11 cellular contexts compared by ENCODE assay signal in genomic region chr1:28601696-28602095, GRCh38. TPM values are rescaled to one million over a fixed set of nuclear protein-coding genes. Genes with fewer than 3 reads are reported as not detected.
A peak's percentile ranks its signal among the peaks of the same experiment; 100 is the strongest.
DNase-seq lines count a peak whose midpoint lies in the region; ATAC-seq and TF ChIP-seq lines count a peak whose summit lies in the region.
"Had no signal": no experiment of that assay in that cellular context is flagged by ENCODE, and none has a peak within 500 bp of the region (broad histone marks: within the 10 kb centered on the region; RNA-seq: fewer than 3 reads in every experiment).

No MANE protein-coding gene starts in this region.

- TF ChIP-seq CTCF in epithelial cell of proximal tubule (conservative IDR thresholded peaks at IDR 0.05; ENCODE audit: low read depth, low read length), result no peak

- no peaks in the 10 kb centered on the region for H3K27me3 Mint-ChIP-seq in activated CD8-positive, alpha-beta memory T cell treated with anti-CD3 and anti-CD28 coated beads, Interleukin-2, amount 10 ng/mL, durations not matched to agents 7 days and 5 days
- H3K27me3 Mint-ChIP-seq in stimulated activated naive B cell treated with anti-CD40 and anti-IgM and Interleukin-4, amounts not matched to agents 10 μg/mL and 1 μg/mL and 100 μg/mL, for 72 hours, result no peaks in the 10 kb centered on the region
- H3K27me3 Mint-ChIP-seq: CD4-positive, CD25-positive, alpha-beta regulatory T cell had no signal

- DNase-seq in activated CD8-positive, alpha-beta memory T cell treated with anti-CD3 and anti-CD28 coated beads, Interleukin-2, amount 10 ng/mL, durations not matched to agents 7 days and 5 days, result peak; percentile 58
- DNase-seq in activated CD8-positive, alpha-beta memory T cell treated with anti-CD3 and anti-CD28 coated beads, Interleukin-2, amount 50 U/mL, for 48 hours, result no peak
- DNase-seq in RPMI7951 (ENCODE audit: low read depth) (peak; percentile 97), epithelial cell of proximal tubule (ENCODE audit: low read depth) (peak; percentile 52), NCI-H2029 (lab: John Stamatoyannopoulos, UW) (no peak)
- no peak for DNase-seq in stimulated activated naive B cell treated with anti-CD40 and anti-IgM and Interleukin-4, amounts not matched to agents 10 μg/mL and 1 μg/mL and 100 μg/mL, for 72 hours
- DNase-seq: CD4-positive, CD25-positive, alpha-beta regulatory T cell; NCI-H1930 had no signal

- no peak overlapping the region for H3K4me3 ChIP-seq in epithelial cell of proximal tubule (ENCODE audit: low read depth, low read length)
- H3K4me3 ChIP-seq: HAP-1 had no signal

- H3K27ac Mint-ChIP-seq in activated CD8-positive, alpha-beta memory T cell treated with anti-CD3 and anti-CD28 coated beads, Interleukin-2, amount 10 ng/mL, durations not matched to agents 7 days and 5 days, result peak overlapping the region; percentile 67
- peak overlapping the region; percentile 77 for H3K27ac Mint-ChIP-seq in stimulated activated naive B cell treated with anti-CD40 and anti-IgM and Interleukin-4, amounts not matched to agents 10 μg/mL and 1 μg/mL and 100 μg/mL, for 72 hours

- H3K4me3 Mint-ChIP-seq in activated CD8-positive, alpha-beta memory T cell treated with anti-CD3 and anti-CD28 coated beads, Interleukin-2, amount 10 ng/mL, durations not matched to agents 7 days and 5 days, result no peak overlapping the region
- H3K4me3 Mint-ChIP-seq in stimulated activated naive B cell treated with anti-CD40 and anti-IgM and Interleukin-4, amounts not matched to agents 10 μg/mL and 1 μg/mL and 100 μg/mL, for 72 hours, result no peak overlapping the region
- H3K4me3 Mint-ChIP-seq: CD4-positive, CD25-positive, alpha-beta regulatory T cell had no signal

- ATAC-seq in activated CD8-positive, alpha-beta memory T cell treated with anti-CD3 and anti-CD28 coated beads, Interleukin-2, amount 10 ng/mL, durations not matched to agents 7 days and 5 days, result peak; percentile 47
- ATAC-seq in stimulated activated naive B cell treated with anti-CD40 and anti-IgM and Interleukin-4, amounts not matched to agents 10 μg/mL and 1 μg/mL and 100 μg/mL, for 72 hours (replicated peaks), result peak; percentile 69 to 72
- ATAC-seq in GM21367 (IDR thresholded peaks at IDR 0.05; ENCODE audit: unreplicated experiment) (no peak), GM18909 (IDR thresholded peaks at IDR 0.05; ENCODE audit: poor library complexity, unreplicated experiment) (no peak)

- H3K9me3 Mint-ChIP-seq in activated CD8-positive, alpha-beta memory T cell treated with anti-CD3 and anti-CD28 coated beads, Interleukin-2, amount 10 ng/mL, durations not matched to agents 7 days and 5 days (ENCODE audit: low read depth), result no peaks in the 10 kb centered on the region
- no peaks in the 10 kb centered on the region for H3K9me3 Mint-ChIP-seq in stimulated activated naive B cell treated with anti-CD40 and anti-IgM and Interleukin-4, amounts not matched to agents 10 μg/mL and 1 μg/mL and 100 μg/mL, for 72 hours
- H3K9me3 Mint-ChIP-seq: CD4-positive, CD25-positive, alpha-beta regulatory T cell had no signal

- H3K4me1 Mint-ChIP-seq in activated CD8-positive, alpha-beta memory T cell treated with anti-CD3 and anti-CD28 coated beads, Interleukin-2, amount 10 ng/mL, durations not matched to agents 7 days and 5 days, result peaks cover 14% of the 10 kb centered on the region
- H3K4me1 Mint-ChIP-seq in stimulated activated naive B cell treated with anti-CD40 and anti-IgM and Interleukin-4, amounts not matched to agents 10 μg/mL and 1 μg/mL and 100 μg/mL, for 72 hours, result peaks cover 6 to 10% of the 10 kb centered on the region in 2 donors
- H3K4me1 Mint-ChIP-seq: CD4-positive, CD25-positive, alpha-beta regulatory T cell had no signal

- peaks cover 12% of the 10 kb centered on the region for H3K36me3 Mint-ChIP-seq in activated CD8-positive, alpha-beta memory T cell treated with anti-CD3 and anti-CD28 coated beads, Interleukin-2, amount 10 ng/mL, durations not matched to agents 7 days and 5 days
- H3K36me3 Mint-ChIP-seq in stimulated activated naive B cell treated with anti-CD40 and anti-IgM and Interleukin-4, amounts not matched to agents 10 μg/mL and 1 μg/mL and 100 μg/mL, for 72 hours, result peaks cover 5 to 28% of the 10 kb centered on the region in 2 donors

- CTCF ChIA-PET in activated CD8-positive, alpha-beta memory T cell treated with anti-CD3 and anti-CD28 coated beads, Interleukin-2, amount 10 ng/mL, durations not matched to agents 7 days and 5 days (lab: Charles Lee), result interaction anchor here (0.9 to 2.4 kb wide), 4 partner anchors 14 to 192 kb away, joined by 3 to 12 read pairs (median 6); no protein-coding TSS in a partner anchor

RNA-seq across cellular contexts. Expression of gene RAB42, which starts 9.6 kb away (rescaled TPM):
- not detected for total RNA-seq in activated CD8-positive, alpha-beta memory T cell treated with anti-CD3 and anti-CD28 coated beads, Interleukin-2, amount 10 ng/mL, durations not matched to agents 7 days and 5 days
- 0.96 and 1.9 TPM in 2 replicates for total RNA-seq in RPMI7951 (2014; rRNA removed; shearing (Covaris generic))
- total RNA-seq in epithelial cell of proximal tubule, result 14.5 and 18.3 TPM in 2 replicates
- total RNA-seq: CD4-positive, CD25-positive, alpha-beta regulatory T cell had no signal

RNA-seq across cellular contexts. Expression of gene TAF12, which starts 41.2 kb away (rescaled TPM):
- 10 to 100 TPM; 30.4 to 33.0 TPM for total RNA-seq in activated CD8-positive, alpha-beta memory T cell treated with anti-CD3 and anti-CD28 coated beads, Interleukin-2, amount 10 ng/mL, durations not matched to agents 7 days and 5 days
- total RNA-seq in RPMI7951 (2014; rRNA removed; shearing (Covaris generic)), result 47.9 and 58.5 TPM in 2 replicates
- total RNA-seq in epithelial cell of proximal tubule, result 18.6 and 22.4 TPM in 2 replicates

RNA-seq across cellular contexts. Expression of gene RNU11, which starts 46.7 kb away (rescaled TPM):
- total RNA-seq in activated CD8-positive, alpha-beta memory T cell treated with anti-CD3 and anti-CD28 coated beads, Interleukin-2, amount 10 ng/mL, durations not matched to agents 7 days and 5 days, result not detected
- total RNA-seq in RPMI7951 (2014; rRNA removed; shearing (Covaris generic)), result not detected in 2 replicates
- not detected in 2 replicates for total RNA-seq in epithelial cell of proximal tubule
- total RNA-seq: CD4-positive, CD25-positive, alpha-beta regulatory T cell had no signal

RNA-seq across cellular contexts. Expression of gene TRNAU1AP, which starts 48.8 kb away (rescaled TPM):
- total RNA-seq in activated CD8-positive, alpha-beta memory T cell treated with anti-CD3 and anti-CD28 coated beads, Interleukin-2, amount 10 ng/mL, durations not matched to agents 7 days and 5 days, result 10 to 100 TPM; 52.8 to 55.2 TPM
- total RNA-seq in RPMI7951 (2014; rRNA removed; shearing (Covaris generic)), result 47.1 and 49.5 TPM in 2 replicates
- total RNA-seq in epithelial cell of proximal tubule, result 23.9 and 30.4 TPM in 2 replicates

Comparison
In these comparisons a context has a peak if more than half of its experiments do, and no peak if none do; other contexts are left out.
1. DNase-seq: peak in activated CD8-positive, alpha-beta memory T cell treated with anti-CD3 and anti-CD28 coated beads, Interleukin-2, amount 10 ng/mL, durations not matched to agents 7 days and 5 days (single experiment), RPMI7951 (single experiment) and epithelial cell of proximal tubule (single experiment); none in activated CD8-positive, alpha-beta memory T cell treated with anti-CD3 and anti-CD28 coated beads, Interleukin-2, amount 50 U/mL, for 48 hours (single experiment), stimulated activated naive B cell treated with anti-CD40 and anti-IgM and Interleukin-4, amounts not matched to agents 10 μg/mL and 1 μg/mL and 100 μg/mL, for 72 hours (single experiment) and NCI-H2029 (single experiment).
2. ATAC-seq: peak in activated CD8-positive, alpha-beta memory T cell treated with anti-CD3 and anti-CD28 coated beads, Interleukin-2, amount 10 ng/mL, durations not matched to agents 7 days and 5 days (single experiment) and stimulated activated naive B cell treated with anti-CD40 and anti-IgM and Interleukin-4, amounts not matched to agents 10 μg/mL and 1 μg/mL and 100 μg/mL, for 72 hours (2 of 2); none in GM21367 (single experiment) and GM18909 (single experiment).